ENCODE assay signal across 20 cellular contexts in the genomic region with DNA sequence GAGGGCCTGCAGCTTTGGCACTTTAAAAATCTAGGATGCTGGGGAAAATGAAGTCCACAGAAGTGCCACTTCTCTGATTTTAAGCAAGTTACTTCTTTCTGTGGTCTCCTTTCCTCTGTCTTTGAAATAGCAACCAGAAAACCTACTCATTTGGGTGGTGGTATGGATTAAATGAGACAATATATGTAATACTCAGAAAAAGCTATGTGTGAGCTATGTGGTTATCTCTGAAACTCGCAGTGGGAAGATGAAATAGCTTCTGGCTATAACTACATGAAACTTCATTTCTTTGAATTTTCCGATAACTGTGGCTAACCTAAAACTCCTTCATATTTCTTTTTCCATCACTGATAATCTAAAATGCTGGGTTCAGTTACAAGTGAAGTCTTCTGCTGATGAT.
"Had no signal": no experiment of that assay in that cellular context is flagged by ENCODE, and none has a peak within 500 bp of the region (broad histone marks: within the 10 kb centered on the region; RNA-seq: fewer than 3 reads in every experiment).

No MANE protein-coding gene starts in this region.

- DNase-seq: KBM-7, NCI-H1092, NCI-H1105 treated with DMSO at 0.1 percent for 48 hours, NCI-H1417 treated with DMSO at 0.1 percent for 48 hours, NCI-H146, NCI-H1694 treated with DMSO at 0.1 percent for 48 hours, NCI-H1930, NCI-H2081, NCI-H2107, NCI-H226, NCI-H446, NCI-H510A, NCI-H524 treated with DMSO at 0.1 percent for 48 hours, NCI-H69, NCI-H774, PC-3, SHP77, SK-N-SH had no signal

- ATAC-seq: Panc1, PC-3 had no signal

- H3K27ac ChIP-seq: RWPE1 had no signal

- H3K9me3 ChIP-seq: SK-N-SH had no signal
